In genomic region chr2:19894135-19894792, GRCh38 we compare ENCODE assay signal across 10 cellular contexts. TPM values are rescaled to one million over a fixed set of nuclear protein-coding genes. Genes with fewer than 3 reads are reported as not detected.
DNase-seq lines count a peak whose midpoint lies in the region; ATAC-seq and TF ChIP-seq lines count a peak whose summit lies in the region.
"Had no signal": no experiment of that assay in that cellular context is flagged by ENCODE, and none has a peak within 500 bp of the region (broad histone marks: within the 10 kb centered on the region; RNA-seq: fewer than 3 reads in every experiment).

No MANE protein-coding gene starts in this region.

- no peaks in the 10 kb centered on the region for H3K27me3 Mint-ChIP-seq in natural killer cell treated with Interleukin-12 subunit alpha and Interleukin-12 subunit beta and Interleukin-15 and Interleukin-18, amount 100 ng/mL, for 72 hours
- no peaks in the 10 kb centered on the region for H3K27me3 Mint-ChIP-seq in natural killer cell (ENCODE audit: low read depth in 2 of 2)
- H3K27me3 Mint-ChIP-seq in stimulated activated naive CD8-positive, alpha-beta T cell treated with anti-CD3 and anti-CD28 coated beads, Interleukin-15, amount 100 ng/mL, for 72 hours: no peaks in the 10 kb centered on the region
- peaks cover 2% of the 10 kb centered on the region for H3K27me3 Mint-ChIP-seq in glutamatergic neuron (ENCODE audit: unreplicated experiment)

- peaks cover 40 to 41% of the 10 kb centered on the region in 2 donors for H3K4me1 Mint-ChIP-seq in natural killer cell treated with Interleukin-12 subunit alpha and Interleukin-12 subunit beta and Interleukin-15 and Interleukin-18, amount 100 ng/mL, for 72 hours (ENCODE audit: low read depth in 2 of 2)
- H3K4me1 Mint-ChIP-seq in natural killer cell (peaks cover 29 to 30% of the 10 kb centered on the region in 2 donors), glutamatergic neuron (ENCODE audit: low read depth, unreplicated experiment) (peaks cover 8% of the 10 kb centered on the region)
- peaks cover 62% of the 10 kb centered on the region for H3K4me1 Mint-ChIP-seq in stimulated activated naive CD8-positive, alpha-beta T cell treated with anti-CD3 and anti-CD28 coated beads, Interleukin-15, amount 100 ng/mL, for 72 hours

- DNase-seq in natural killer cell treated with Interleukin-12 subunit alpha and Interleukin-12 subunit beta and Interleukin-15 and Interleukin-18, amount 100 ng/mL, for 72 hours (ENCODE audit: low spot score): no peak
- DNase-seq in natural killer cell: no peak
- no peak for DNase-seq in stimulated activated naive CD8-positive, alpha-beta T cell treated with anti-CD3 and anti-CD28 coated beads, Interleukin-15, amount 100 ng/mL, for 72 hours
- no peak for DNase-seq in NCI-H510A (lab: John Stamatoyannopoulos, UW)
- DNase-seq in inferior parietal cortex (ENCODE audit: extremely low spot score): no peak
- no peak for DNase-seq in glutamatergic neuron
- DNase-seq: NCI-H524, SIG-M5 had no signal

- peak overlapping the region; percentile 57 for H3K4me3 Mint-ChIP-seq in natural killer cell treated with Interleukin-12 subunit alpha and Interleukin-12 subunit beta and Interleukin-15 and Interleukin-18, amount 100 ng/mL, for 72 hours
- no peak overlapping the region for H3K4me3 Mint-ChIP-seq in natural killer cell
- peak overlapping the region; percentile 0 to 46 for H3K4me3 Mint-ChIP-seq in stimulated activated naive CD8-positive, alpha-beta T cell treated with anti-CD3 and anti-CD28 coated beads, Interleukin-15, amount 100 ng/mL, for 72 hours
- no peak overlapping the region for H3K4me3 Mint-ChIP-seq in glutamatergic neuron (ENCODE audit: unreplicated experiment)

- ATAC-seq in natural killer cell treated with Interleukin-12 subunit alpha and Interleukin-12 subunit beta and Interleukin-15 and Interleukin-18, amount 100 ng/mL, for 72 hours: no peak
- ATAC-seq in natural killer cell (no peak), GM21825 (IDR thresholded peaks at IDR 0.05; ENCODE audit: unreplicated experiment) (peak; percentile 9), HG03354 (IDR thresholded peaks at IDR 0.05; ENCODE audit: poor library complexity, severe bottlenecking, unreplicated experiment) (peak; percentile 33)
- no peak for ATAC-seq in stimulated activated naive CD8-positive, alpha-beta T cell treated with anti-CD3 and anti-CD28 coated beads, Interleukin-15, amount 100 ng/mL, for 72 hours

- TF ChIP-seq CTCF in natural killer cell (IDR thresholded peaks at IDR 0.05) (no peak), glutamatergic neuron (IDR thresholded peaks at IDR 0.05; ENCODE audit: partially characterized antibody, unreplicated experiment) (no peak)

- intact Hi-C loops in natural killer cell (cut with micrococcal nuclease): no loop called here

- H3K36me3 Mint-ChIP-seq in natural killer cell treated with Interleukin-12 subunit alpha and Interleukin-12 subunit beta and Interleukin-15 and Interleukin-18, amount 100 ng/mL, for 72 hours: peaks cover 9% of the 10 kb centered on the region
- H3K36me3 Mint-ChIP-seq in natural killer cell (no peaks in the 10 kb centered on the region), glutamatergic neuron (ENCODE audit: unreplicated experiment) (no peaks in the 10 kb centered on the region)

- H3K9me3 Mint-ChIP-seq in natural killer cell treated with Interleukin-12 subunit alpha and Interleukin-12 subunit beta and Interleukin-15 and Interleukin-18, amount 100 ng/mL, for 72 hours: no peaks in the 10 kb centered on the region
- H3K9me3 Mint-ChIP-seq in natural killer cell: no peaks in the 10 kb centered on the region
- H3K9me3 Mint-ChIP-seq in stimulated activated naive CD8-positive, alpha-beta T cell treated with anti-CD3 and anti-CD28 coated beads, Interleukin-15, amount 100 ng/mL, for 72 hours: peaks cover 0 to 4% of the 10 kb centered on the region in 2 donors
- no peaks in the 10 kb centered on the region for H3K9me3 Mint-ChIP-seq in glutamatergic neuron (ENCODE audit: unreplicated experiment)

- H3K27ac Mint-ChIP-seq in natural killer cell treated with Interleukin-12 subunit alpha and Interleukin-12 subunit beta and Interleukin-15 and Interleukin-18, amount 100 ng/mL, for 72 hours: peak overlapping the region; percentile 57 to 76
- no peak overlapping the region for H3K27ac Mint-ChIP-seq in natural killer cell
- H3K27ac Mint-ChIP-seq in stimulated activated naive CD8-positive, alpha-beta T cell treated with anti-CD3 and anti-CD28 coated beads, Interleukin-15, amount 100 ng/mL, for 72 hours: no peak overlapping the region
- no peak overlapping the region for H3K27ac Mint-ChIP-seq in glutamatergic neuron (ENCODE audit: unreplicated experiment)

RNA-seq across cellular contexts. Expression of gene TTC32, which starts 7.5 kb away (rescaled TPM):
- 10 to 100 TPM; 14.8 to 17.8 TPM for total RNA-seq in natural killer cell treated with Interleukin-12 subunit alpha and Interleukin-12 subunit beta and Interleukin-15 and Interleukin-18, amount 100 ng/mL, for 72 hours
- total RNA-seq in natural killer cell: 10 to 100 TPM; 30.4 to 45.3 (median 37.2) TPM
- total RNA-seq in glutamatergic neuron (ENCODE audit: unreplicated experiment): 15.3 TPM

Comparison
In these comparisons a context has a peak if more than half of its experiments do, and no peak if none do; other contexts are left out.
1. H3K27ac Mint-ChIP-seq: peak in natural killer cell treated with Interleukin-12 subunit alpha and Interleukin-12 subunit beta and Interleukin-15 and Interleukin-18, amount 100 ng/mL, for 72 hours (2 of 2); none in natural killer cell (0 of 2), stimulated activated naive CD8-positive, alpha-beta T cell treated with anti-CD3 and anti-CD28 coated beads, Interleukin-15, amount 100 ng/mL, for 72 hours (0 of 2) and glutamatergic neuron (single experiment).
2. H3K4me3 Mint-ChIP-seq: peak in natural killer cell treated with Interleukin-12 subunit alpha and Interleukin-12 subunit beta and Interleukin-15 and Interleukin-18, amount 100 ng/mL, for 72 hours (single experiment) and stimulated activated naive CD8-positive, alpha-beta T cell treated with anti-CD3 and anti-CD28 coated beads, Interleukin-15, amount 100 ng/mL, for 72 hours (2 of 2); none in natural killer cell (single experiment) and glutamatergic neuron (single experiment).
3. ATAC-seq: peak in GM21825 (single experiment) and HG03354 (single experiment); none in natural killer cell treated with Interleukin-12 subunit alpha and Interleukin-12 subunit beta and Interleukin-15 and Interleukin-18, amount 100 ng/mL, for 72 hours (0 of 2), natural killer cell (0 of 3) and stimulated activated naive CD8-positive, alpha-beta T cell treated with anti-CD3 and anti-CD28 coated beads, Interleukin-15, amount 100 ng/mL, for 72 hours (single experiment).